In the genomic region with DNA sequence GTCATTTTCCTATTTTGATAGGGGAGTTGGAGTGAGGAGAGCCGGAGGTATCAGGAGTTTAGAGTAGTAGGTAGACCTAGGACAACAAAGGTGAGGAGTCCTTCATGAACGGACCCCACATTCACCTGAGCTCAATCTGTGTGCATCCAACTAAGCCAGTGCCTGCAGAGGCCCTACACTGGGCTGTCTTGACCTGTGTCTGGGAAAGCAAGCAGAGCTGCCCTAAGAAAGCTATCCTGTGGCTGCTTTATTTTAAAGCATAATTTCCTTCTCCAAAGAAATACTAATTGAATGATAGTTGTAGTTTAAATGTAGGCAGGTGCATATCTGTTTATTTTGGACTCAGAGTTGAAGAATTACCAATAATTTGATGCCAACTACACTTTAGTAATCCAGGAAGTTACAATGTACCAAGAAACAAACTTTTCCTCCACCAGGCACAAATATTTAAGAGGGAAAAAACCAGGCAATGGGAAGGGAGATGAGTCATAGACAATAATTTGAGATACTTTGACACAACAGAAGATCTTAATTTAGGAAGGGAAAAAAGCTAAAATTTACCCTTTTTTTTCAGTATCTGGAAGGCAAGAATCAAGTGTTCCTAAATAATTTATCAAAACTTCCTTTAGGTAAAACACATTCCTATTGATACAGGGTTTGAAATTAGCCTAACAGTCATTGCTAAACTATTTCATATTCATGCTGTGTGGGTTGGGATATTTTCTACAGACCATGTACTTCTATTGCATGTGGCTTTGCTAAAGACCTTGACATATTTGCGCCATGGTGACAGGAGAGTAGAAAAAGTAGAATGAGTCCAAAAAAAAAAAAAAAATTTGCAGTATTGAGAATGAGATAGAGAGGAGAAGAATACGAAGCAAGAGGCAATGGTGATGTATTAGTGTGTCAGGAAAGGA, we compare ENCODE assay signal across 28 cellular contexts.
A peak's percentile ranks its signal among the peaks of the same experiment; 100 is the strongest.
DNase-seq lines count a peak whose midpoint lies in the region; TF ChIP-seq lines count a peak whose summit lies in the region.
"Had no signal": no experiment of that assay in that cellular context is flagged by ENCODE, and none has a peak within 500 bp of the region (broad histone marks: within the 10 kb centered on the region; RNA-seq: fewer than 3 reads in every experiment).

No MANE protein-coding gene starts in this region.

- no peak overlapping the region for H3K23ac ChIP-seq in mesenchymal stem cell (ENCODE audit: low read length in 2 of 2)

- no peak overlapping the region for H3K9ac ChIP-seq in mesenchymal stem cell (ENCODE audit: low read length)

- no peak overlapping the region for H2BK5ac ChIP-seq in mesenchymal stem cell (ENCODE audit: low read depth, low read length, poor library complexity, severe bottlenecking)

- H2AFZ ChIP-seq in mesenchymal stem cell (ENCODE audit: low read depth, low read length), result no peak overlapping the region

- H3K4ac ChIP-seq in mesenchymal stem cell (ENCODE audit: low read depth in 1 of 2, low read length in 2 of 2), result no peak overlapping the region

- H3K18ac ChIP-seq in mesenchymal stem cell (ENCODE audit: low read depth in 1 of 2, low read length in 2 of 2), result no peak overlapping the region

- H3K4me3 ChIP-seq in brain microvascular endothelial cell (ENCODE audit: low read depth, low read length) (no peak overlapping the region), mesenchymal stem cell (ENCODE audit: insufficient read depth in 1 of 2, low read depth in 1 of 2, low read length in 2 of 2) (no peak overlapping the region), left ventricle myocardium inferior (no peak overlapping the region), thyroid gland (replicated peaks in 1 of 3) (no peak overlapping the region)
- H3K4me3 ChIP-seq: lower lobe of right lung, ovary, transverse colon had no signal

- no peaks in the 10 kb centered on the region for H3K79me1 ChIP-seq in mesenchymal stem cell (replicated peaks; ENCODE audit: low read length, poor library complexity, severe bottlenecking)

- H3K9me3 ChIP-seq in mesenchymal stem cell (ENCODE audit: control insufficient read depth, low read length) (no peaks in the 10 kb centered on the region), left ventricle myocardium inferior (replicated peaks) (no peaks in the 10 kb centered on the region), thyroid gland (no peaks in the 10 kb centered on the region)
- H3K9me3 ChIP-seq: lower lobe of right lung, ovary, transverse colon had no signal

- DNase-seq in AG20443 (ENCODE audit: low spot score) (peak; percentile 36), M059J (ENCODE audit: low read depth) (peak; percentile 53), brain microvascular endothelial cell (peak; percentile 14), mesenchymal stem cell (peak; percentile 30), HEK293T (ENCODE audit: extremely low spot score) (no peak), left ventricle myocardium inferior (no peak), thyroid gland (no peak)
- DNase-seq in activated CD4-positive, CD25-positive, alpha-beta regulatory T cell (lab: John Stamatoyannopoulos, UW), result no peak
- DNase-seq: activated B cell treated with CpG ODN at 0.5 μM for 24 hours; activated CD4-positive, alpha-beta memory T cell treated with anti-CD3 and anti-CD28 coated beads, Interleukin-2, amount 10 ng/mL, durations not matched to agents 7 days and 5 days; activated CD8-positive, alpha-beta memory T cell treated with anti-CD3 and anti-CD28 coated beads, Interleukin-2, amount 50 U/mL, for 48 hours; activated naive CD4-positive, alpha-beta T cell treated with anti-CD3 and anti-CD28 coated beads, Interleukin-2, amount 50 U/mL, for 16 hours; C1 segment of cervical spinal cord; Calu3; cortex of kidney; DMS79 treated with DMSO at 0.1 percent for 48 hours; lower lobe of right lung; NCI-H1048; NCI-H1694; NCI-H2171; NCI-H510A treated with DMSO at 0.1 percent for 48 hours; ovary; retina; SHP77 treated with DMSO at 0.1 percent for 48 hours; stimulated activated CD4-positive, alpha-beta T cell treated with anti-CD3 and anti-CD28 coated beads, Interleukin-2, amount 100 ng/mL, for 24 hours; SW 1271; T-helper 9 cell; transverse colon had no signal

- no peak overlapping the region for H4K8ac ChIP-seq in mesenchymal stem cell (ENCODE audit: low read length)

- in situ Hi-C loops in brain microvascular endothelial cell (cut with HindIII; ENCODE audit: low pct_ligation_motif_present, low sequenced_read_pairs), result no loop called here

- TF ChIP-seq CTCF in brain microvascular endothelial cell (IDR thresholded peaks at IDR 0.05; ENCODE audit: low read depth, low read length, missing control alignments), result no peak
- no peak for TF ChIP-seq CTCF in left ventricle myocardium inferior (IDR thresholded peaks at IDR 0.05; ENCODE audit: borderline replicate concordance)
- no peak for TF ChIP-seq CTCF in thyroid gland (IDR thresholded peaks at IDR 0.05)

- H3K36me3 ChIP-seq in brain microvascular endothelial cell (replicated peaks), result no peaks in the 10 kb centered on the region
- H3K36me3 ChIP-seq in mesenchymal stem cell (ENCODE audit: control insufficient read depth in 1 of 2, insufficient read depth in 2 of 2, low read depth in 1 of 2, low read length in 2 of 2), result no peaks in the 10 kb centered on the region
- H3K36me3 ChIP-seq in left ventricle myocardium inferior, result no peaks in the 10 kb centered on the region
- H3K36me3 ChIP-seq in thyroid gland, result no peaks in the 10 kb centered on the region
- H3K36me3 ChIP-seq: lower lobe of right lung, ovary, transverse colon had no signal

- H3K4me2 ChIP-seq in mesenchymal stem cell (ENCODE audit: low read length, poor library complexity, severe bottlenecking), result no peak overlapping the region

- H2BK12ac ChIP-seq in mesenchymal stem cell (ENCODE audit: low read length in 2 of 2), result no peak overlapping the region

- intact Hi-C loops in left ventricle myocardium inferior (cut with micrococcal nuclease), result no loop called here
- intact Hi-C loops in thyroid gland (cut with DNase I), result no loop called here

- H3K27ac ChIP-seq in brain microvascular endothelial cell (no peak overlapping the region), mesenchymal stem cell (ENCODE audit: low read length, poor library complexity, severe bottlenecking) (peak overlapping the region; percentile 4), left ventricle myocardium inferior (replicated peaks) (no peak overlapping the region), thyroid gland (no peak overlapping the region)
- H3K27ac ChIP-seq: lower lobe of right lung, ovary, transverse colon had no signal

- H4K91ac ChIP-seq in mesenchymal stem cell (ENCODE audit: low read length), result no peak overlapping the region

- TF ChIP-seq POLR2A in thyroid gland (IDR thresholded peaks at IDR 0.05), result no peak

- H2BK15ac ChIP-seq in mesenchymal stem cell (ENCODE audit: low read depth, poor library complexity, severe bottlenecking), result no peak overlapping the region

- H3K27me3 ChIP-seq in brain microvascular endothelial cell (replicated peaks) (no peaks in the 10 kb centered on the region), mesenchymal stem cell (ENCODE audit: control insufficient read depth in 1 of 2, insufficient read depth in 1 of 2, low read length in 2 of 2) (no peaks in the 10 kb centered on the region), left ventricle myocardium inferior (ENCODE audit: low read depth) (no peaks in the 10 kb centered on the region), thyroid gland (no peaks in the 10 kb centered on the region)
- H3K27me3 ChIP-seq: ovary, transverse colon had no signal

- H2AK5ac ChIP-seq in mesenchymal stem cell (ENCODE audit: low read length, severe bottlenecking), result no peak overlapping the region

- H3K4me1 ChIP-seq in mesenchymal stem cell (ENCODE audit: control insufficient read depth, insufficient read depth, low read depth, low read length) (peaks cover 2% of the 10 kb centered on the region), left ventricle myocardium inferior (no peaks in the 10 kb centered on the region), thyroid gland (peaks cover 0 to 7% of the 10 kb centered on the region in 2 donors)
- H3K4me1 ChIP-seq: lower lobe of right lung, transverse colon had no signal

- 95% methylated on average over 4 of the region's 4 CpGs for WGBS in mesenchymal stem cell
- 79 to 82% methylated on average over 4 of the region's 4 CpGs for WGBS in thyroid gland, 2 donors

- CTCF ChIA-PET in HEK293T (lab: Yijun Ruan, JAX), result no interaction called here

- no peak overlapping the region for H2BK120ac ChIP-seq in mesenchymal stem cell (ENCODE audit: low read depth, low read length)

- no peak overlapping the region for H3K14ac ChIP-seq in mesenchymal stem cell (ENCODE audit: low read length in 2 of 2)

- POLR2A ChIA-PET in HEK293T (lab: Yijun Ruan, JAX), result no interaction called here

TF ChIP-seq in HEK293T, 16 proteins besides CTCF, POLR2A, EP300 and RAD21:
- TF ChIP-seq CTBP1 (IDR thresholded peaks at IDR 0.05; ENCODE audit: borderline replicate concordance), result no peak
- no peak for TF ChIP-seq FOXM1 (IDR thresholded peaks at IDR 0.05; ENCODE audit: borderline replicate concordance)
- no peak for TF ChIP-seq SUZ12 (IDR thresholded peaks at IDR 0.05)
- TF ChIP-seq ARNT (IDR thresholded peaks at IDR 0.05), result no peak
- TF ChIP-seq TARDBP (IDR thresholded peaks at IDR 0.05), result no peak
- TF ChIP-seq FOXK2 (IDR thresholded peaks at IDR 0.05), result no peak
- no peak for TF ChIP-seq ELF4 (IDR thresholded peaks at IDR 0.05)
- TF ChIP-seq SP1 (IDR thresholded peaks at IDR 0.05), result no peak
- TF ChIP-seq ZNF384 (IDR thresholded peaks at IDR 0.05), result no peak
- TF ChIP-seq L3MBTL2 (conservative IDR thresholded peaks at IDR 0.05), result no peak
- TF ChIP-seq FOXA1 (IDR thresholded peaks at IDR 0.05), result no peak
- TF ChIP-seq HDGF (IDR thresholded peaks at IDR 0.05; ENCODE audit: borderline replicate concordance), result no peak
- no peak for TF ChIP-seq BHLHE40 (IDR thresholded peaks at IDR 0.05; ENCODE audit: borderline replicate concordance)
- TF ChIP-seq, protein P1, sequence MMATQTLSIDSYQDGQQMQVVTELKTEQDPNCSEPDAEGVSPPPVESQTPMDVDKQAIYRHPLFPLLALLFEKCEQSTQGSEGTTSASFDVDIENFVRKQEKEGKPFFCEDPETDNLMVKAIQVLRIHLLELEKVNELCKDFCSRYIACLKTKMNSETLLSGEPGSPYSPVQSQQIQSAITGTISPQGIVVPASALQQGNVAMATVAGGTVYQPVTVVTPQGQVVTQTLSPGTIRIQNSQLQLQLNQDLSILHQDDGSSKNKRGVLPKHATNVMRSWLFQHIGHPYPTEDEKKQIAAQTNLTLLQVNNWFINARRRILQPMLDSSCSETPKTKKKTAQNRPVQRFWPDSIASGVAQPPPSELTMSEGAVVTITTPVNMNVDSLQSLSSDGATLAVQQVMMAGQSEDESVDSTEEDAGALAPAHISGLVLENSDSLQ (IDR thresholded peaks at IDR 0.05), result no peak

Comparison
In these comparisons a context has a peak if more than half of its experiments do, and no peak if none do; other contexts are left out.
1. DNase-seq: peak in AG20443 (single experiment), M059J (single experiment), brain microvascular endothelial cell (single experiment) and mesenchymal stem cell (single experiment); none in HEK293T (single experiment), left ventricle myocardium inferior (single experiment), activated CD4-positive, CD25-positive, alpha-beta regulatory T cell (0 of 4) and thyroid gland (0 of 2).